In the genomic region with DNA sequence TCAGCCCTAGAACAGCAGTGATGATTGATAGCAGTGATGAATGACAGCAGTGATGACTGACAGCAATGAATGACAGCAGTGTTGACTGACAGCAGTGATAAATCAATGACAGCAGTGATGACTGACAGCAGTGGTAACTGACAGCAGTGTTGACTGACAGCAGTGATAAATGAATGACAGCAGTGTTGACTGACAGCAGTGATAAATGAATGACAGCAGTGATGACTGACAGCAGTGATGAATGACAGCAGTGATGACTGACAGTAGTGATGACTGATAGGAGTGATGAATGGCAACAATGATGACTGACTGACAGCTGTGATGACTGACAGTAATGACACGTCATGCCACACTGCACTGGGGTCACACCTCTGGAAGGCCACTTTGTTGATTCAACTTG, we compare ENCODE assay signal across 21 cellular contexts.
"Had no signal": no experiment of that assay in that cellular context is flagged by ENCODE, and none has a peak within 500 bp of the region (broad histone marks: within the 10 kb centered on the region; RNA-seq: fewer than 3 reads in every experiment).

No MANE protein-coding gene starts in this region.

- H3K4me3 ChIP-seq: colonic mucosa, dorsolateral prefrontal cortex, esophagus muscularis mucosa, gastrocnemius medialis, psoas muscle, right atrium auricular region, transverse colon, uterus had no signal

- H3K27me3 ChIP-seq: brain microvascular endothelial cell, colonic mucosa, dorsolateral prefrontal cortex, esophagus muscularis mucosa, gastrocnemius medialis, right atrium auricular region, transverse colon, uterus had no signal

- DNase-seq: activated B cell treated with CpG ODN at 0.5 μM for 24 hours; activated CD4-positive, alpha-beta T cell treated with anti-CD3 and anti-CD28 coated beads for 36 hours; activated CD4-positive, alpha-beta T cell treated with anti-CD3 and anti-CD28 coated beads, Interleukin-2, amount 50 U/mL, for 4 hours; activated CD8-positive, alpha-beta memory T cell treated with anti-CD3 and anti-CD28 coated beads for 24 hours; activated gamma-delta T cell treated with Interleukin-2 at 50 U/mL for 16 hours; anterior cingulate cortex; brain microvascular endothelial cell; colonic mucosa; dorsolateral prefrontal cortex; effector memory CD8-positive, alpha-beta T cell; gastrocnemius medialis; hippocampal formation; left ventricle myocardium superior; mammary epithelial cell; psoas muscle; stimulated activated CD4-positive, alpha-beta T cell treated with anti-CD3 and anti-CD28 coated beads, Interleukin-1b, Interleukin-23, amount 100 ng/mL, for 48 hours; T-helper 9 cell; transverse colon; uterus had no signal

- H3K36me3 ChIP-seq: brain microvascular endothelial cell, colonic mucosa, esophagus muscularis mucosa, gastrocnemius medialis, right atrium auricular region, transverse colon, uterus had no signal

- H3K27ac ChIP-seq: brain microvascular endothelial cell, colonic mucosa, dorsolateral prefrontal cortex, esophagus muscularis mucosa, gastrocnemius medialis, psoas muscle, right atrium auricular region, transverse colon, uterus had no signal

- H3K9me3 ChIP-seq: colonic mucosa, esophagus muscularis mucosa, gastrocnemius medialis, psoas muscle, right atrium auricular region, transverse colon, uterus had no signal

- H3K4me1 ChIP-seq: colonic mucosa, esophagus muscularis mucosa, gastrocnemius medialis, psoas muscle, right atrium auricular region, transverse colon, uterus had no signal
